ENCODE assay signal across 9 cellular contexts in genomic region chr5:172437445-172438303, GRCh38. TPM values are rescaled to one million over a fixed set of nuclear protein-coding genes. Genes with fewer than 3 reads are reported as not detected.
DNase-seq lines count a peak whose midpoint lies in the region; ATAC-seq lines count a peak whose summit lies in the region.
"Had no signal": no experiment of that assay in that cellular context is flagged by ENCODE, and none has a peak within 500 bp of the region (broad histone marks: within the 10 kb centered on the region; RNA-seq: fewer than 3 reads in every experiment).

No MANE protein-coding gene starts in this region.

- no peaks in the 10 kb centered on the region for H3K27me3 Mint-ChIP-seq in natural killer cell treated with Interleukin-12 subunit alpha and Interleukin-12 subunit beta and Interleukin-15 and Interleukin-18, amount 100 ng/mL, for 72 hours

- no peak overlapping the region for H3K27ac Mint-ChIP-seq in natural killer cell treated with Interleukin-12 subunit alpha and Interleukin-12 subunit beta and Interleukin-15 and Interleukin-18, amount 100 ng/mL, for 72 hours

- H3K9me3 Mint-ChIP-seq in natural killer cell treated with Interleukin-12 subunit alpha and Interleukin-12 subunit beta and Interleukin-15 and Interleukin-18, amount 100 ng/mL, for 72 hours, result no peaks in the 10 kb centered on the region

- ATAC-seq in HG02938 (IDR thresholded peaks at IDR 0.05; ENCODE audit: unreplicated experiment), result no peak
- ATAC-seq in natural killer cell treated with Interleukin-12 subunit alpha and Interleukin-12 subunit beta and Interleukin-15 and Interleukin-18, amount 100 ng/mL, for 72 hours, result no peak
- ATAC-seq in left colon, result no peak
- ATAC-seq in GM18520 (IDR thresholded peaks at IDR 0.05; ENCODE audit: unreplicated experiment), result no peak
- ATAC-seq: GM12878 had no signal

- no peaks in the 10 kb centered on the region for H3K36me3 Mint-ChIP-seq in natural killer cell treated with Interleukin-12 subunit alpha and Interleukin-12 subunit beta and Interleukin-15 and Interleukin-18, amount 100 ng/mL, for 72 hours

- H3K4me3 Mint-ChIP-seq in natural killer cell treated with Interleukin-12 subunit alpha and Interleukin-12 subunit beta and Interleukin-15 and Interleukin-18, amount 100 ng/mL, for 72 hours, result no peak overlapping the region

- H3K4me1 Mint-ChIP-seq in natural killer cell treated with Interleukin-12 subunit alpha and Interleukin-12 subunit beta and Interleukin-15 and Interleukin-18, amount 100 ng/mL, for 72 hours (ENCODE audit: low read depth in 2 of 2), result no peaks in the 10 kb centered on the region

- DNase-seq in DMS53 treated with DMSO at 0.1 percent for 48 hours (lab: John Stamatoyannopoulos, UW; ENCODE audit: unreplicated experiment) (peak; percentile 95), NCI-H524 treated with DMSO at 0.1 percent for 48 hours (lab: John Stamatoyannopoulos, UW) (peak; percentile 87), epidermal melanocyte (ENCODE audit: insufficient read length, low spot score) (peak; percentile 73), non-pigmented ciliary epithelial cell (ENCODE audit: low read depth) (peak; percentile 70), left colon (no peak)
- no peak for DNase-seq in natural killer cell treated with Interleukin-12 subunit alpha and Interleukin-12 subunit beta and Interleukin-15 and Interleukin-18, amount 100 ng/mL, for 72 hours (ENCODE audit: low spot score)

- intact Hi-C loops in left colon (cut with DNase I, micrococcal nuclease), result no loop called here

RNA-seq across cellular contexts. Expression of gene SH3PXD2B, which starts 16.7 kb away (rescaled TPM):
- under 1 TPM; 0.08 to 0.33 TPM for total RNA-seq in natural killer cell treated with Interleukin-12 subunit alpha and Interleukin-12 subunit beta and Interleukin-15 and Interleukin-18, amount 100 ng/mL, for 72 hours
- total RNA-seq in left colon, result 10 to 100 TPM; 11.1 to 12.6 TPM

Comparison
In these comparisons a context has a peak if more than half of its experiments do, and no peak if none do; other contexts are left out.
1. DNase-seq: peak in DMS53 treated with DMSO at 0.1 percent for 48 hours (single experiment), NCI-H524 treated with DMSO at 0.1 percent for 48 hours (single experiment), epidermal melanocyte (single experiment) and non-pigmented ciliary epithelial cell (single experiment); none in natural killer cell treated with Interleukin-12 subunit alpha and Interleukin-12 subunit beta and Interleukin-15 and Interleukin-18, amount 100 ng/mL, for 72 hours (single experiment) and left colon (0 of 2).
2. RNA of gene SH3PXD2B, which starts 16.7 kb away (total RNA-seq): 11.1 to 12.6 TPM in left colon; 0.08 to 0.33 TPM in natural killer cell treated with Interleukin-12 subunit alpha and Interleukin-12 subunit beta and Interleukin-15 and Interleukin-18, amount 100 ng/mL, for 72 hours; every median in the first group is over 4 times any median in the second.